17 cellular contexts compared by ENCODE assay signal in genomic region chrX:48046846-48047245, GRCh38. TPM values are rescaled to one million over a fixed set of nuclear protein-coding genes. Genes with fewer than 3 reads are reported as not detected.
DNase-seq lines count a peak whose midpoint lies in the region; ATAC-seq, FAIRE-seq and TF ChIP-seq lines count a peak whose summit lies in the region.
"Had no signal": no experiment of that assay in that cellular context is flagged by ENCODE, and none has a peak within 500 bp of the region (broad histone marks: within the 10 kb centered on the region; RNA-seq: fewer than 3 reads in every experiment).

No MANE protein-coding gene starts in this region.

- TF ChIP-seq CTCF in MCF 10A (IDR thresholded peaks at IDR 0.05; ENCODE audit: unreplicated experiment) (no peak), breast epithelium (IDR thresholded peaks at IDR 0.05) (no peak), bronchial epithelial cell (IDR thresholded peaks at IDR 0.05; ENCODE audit: insufficient read depth, low read length, severe bottlenecking) (no peak), lower lobe of right lung (IDR thresholded peaks at IDR 0.05) (no peak), uterus (IDR thresholded peaks at IDR 0.05) (no peak)

- no peaks in the 10 kb centered on the region for H3K4me1 ChIP-seq in breast epithelium
- H3K4me1 ChIP-seq in lower lobe of right lung: no peaks in the 10 kb centered on the region
- no peaks in the 10 kb centered on the region for H3K4me1 ChIP-seq in uterus

- no peak overlapping the region for H3K4me3 Mint-ChIP-seq in MCF 10A (ENCODE audit: unreplicated experiment)
- H3K4me3 Mint-ChIP-seq: CD4-positive, CD25-positive, alpha-beta regulatory T cell had no signal

- H3K4me1 Mint-ChIP-seq in MCF 10A (ENCODE audit: insufficient read depth, unreplicated experiment): peaks cover 21% of the 10 kb centered on the region
- H3K4me1 Mint-ChIP-seq: CD4-positive, CD25-positive, alpha-beta regulatory T cell had no signal

- POLR2A ChIA-PET in MCF 10A (lab: Yijun Ruan, JAX): no interaction called here

- no TSS peak for BruUV-seq in MCF 10A (replicated peaks; lab: Mats Ljungman, UMichigan)

- intact Hi-C loops in MCF 10A (cut with micrococcal nuclease): no loop called here
- intact Hi-C loops in breast epithelium (cut with DNase I; ENCODE audit: low total_unique reads): no loop called here
- intact Hi-C loops in lower lobe of right lung (cut with DNase I): no loop called here
- intact Hi-C loops in uterus (cut with DNase I; ENCODE audit: low total_unique reads): no loop called here

- H3K27ac Mint-ChIP-seq in MCF 10A (ENCODE audit: low read depth, unreplicated experiment): no peak overlapping the region
- H3K27ac Mint-ChIP-seq: CD4-positive, CD25-positive, alpha-beta regulatory T cell had no signal

- CTCF ChIA-PET in MCF 10A (lab: Yijun Ruan, JAX): no interaction called here

- peak overlapping the region in 1 of 2 donors; percentile 35 for H3K27ac ChIP-seq in breast epithelium
- peak overlapping the region; percentile 6 for H3K27ac ChIP-seq in lower lobe of right lung
- peak overlapping the region; percentile 58 to 66 for H3K27ac ChIP-seq in uterus
- H3K27ac ChIP-seq: 22Rv1; BLaER1 treated with 17β-estradiol and CSF1 and Interleukin-3, amounts not matched to agents 10 nM and 100 nM; HL-60 had no signal

- peaks cover 0 to 29% of the 10 kb centered on the region in 2 donors for H3K27me3 ChIP-seq in breast epithelium
- H3K27me3 ChIP-seq in bronchial epithelial cell (ENCODE audit: control insufficient read depth, insufficient read depth, low read length): no peaks in the 10 kb centered on the region
- no peaks in the 10 kb centered on the region for H3K27me3 ChIP-seq in lower lobe of right lung (ENCODE audit: low read depth)
- H3K27me3 ChIP-seq in uterus: no peaks in the 10 kb centered on the region

- no peaks in the 10 kb centered on the region for H3K27me3 Mint-ChIP-seq in MCF 10A (ENCODE audit: insufficient read depth, unreplicated experiment)
- H3K27me3 Mint-ChIP-seq: CD4-positive, CD25-positive, alpha-beta regulatory T cell had no signal

- no peak for ATAC-seq in lower lobe of right lung

- peaks cover 21% of the 10 kb centered on the region for H3K9me3 Mint-ChIP-seq in MCF 10A (ENCODE audit: unreplicated experiment)

- DNase-seq in MCF 10A (ENCODE audit: unreplicated experiment) (peak; percentile 12), breast epithelium (ENCODE audit: low spot score in 2 of 2) (no peak), bronchial epithelial cell (ENCODE audit: low read depth) (peak; percentile 35), lower lobe of right lung (no peak), uterus (no peak), NCI-H774 (lab: John Stamatoyannopoulos, UW) (no peak), frontal cortex (ENCODE audit: low spot score in 2 of 2) (no peak), HuH-7 (ENCODE audit: low spot score) (no peak)
- DNase-seq: ACHN; CD4-positive, CD25-positive, alpha-beta regulatory T cell; DMS53; HCEC 1CT had no signal

- H3K9me3 ChIP-seq in breast epithelium (no peaks in the 10 kb centered on the region), lower lobe of right lung (no peaks in the 10 kb centered on the region), uterus (no peaks in the 10 kb centered on the region)
- H3K9me3 ChIP-seq: BLaER1 treated with 17β-estradiol and CSF1 and Interleukin-3, amounts not matched to agents 10 nM and 100 nM had no signal

- H3K36me3 ChIP-seq in breast epithelium (no peaks in the 10 kb centered on the region), bronchial epithelial cell (ENCODE audit: control insufficient read depth, insufficient read depth, low read length) (no peaks in the 10 kb centered on the region), lower lobe of right lung (no peaks in the 10 kb centered on the region), uterus (no peaks in the 10 kb centered on the region)
- H3K36me3 ChIP-seq: BLaER1 treated with 17β-estradiol and CSF1 and Interleukin-3, amounts not matched to agents 10 nM and 100 nM had no signal

- TF ChIP-seq POLR2A in breast epithelium (IDR thresholded peaks at IDR 0.05): no peak
- no peak for TF ChIP-seq POLR2A in uterus (IDR thresholded peaks at IDR 0.05)

- H3K36me3 Mint-ChIP-seq in MCF 10A (ENCODE audit: insufficient read depth, unreplicated experiment): peaks cover 8% of the 10 kb centered on the region

- H3K4me3 ChIP-seq in breast epithelium (no peak overlapping the region), bronchial epithelial cell (ENCODE audit: low read depth, low read length) (no peak overlapping the region), lower lobe of right lung (no peak overlapping the region), uterus (no peak overlapping the region)
- H3K4me3 ChIP-seq: BLaER1 treated with 17β-estradiol and CSF1 and Interleukin-3, amounts not matched to agents 10 nM and 100 nM had no signal

- no peak for FAIRE-seq in bronchial epithelial cell (lab: Jason Lieb, UNC)
- no peak for FAIRE-seq in frontal cortex (lab: Jason Lieb, UNC)
- FAIRE-seq: GM18507 had no signal

RNA-seq across cellular contexts. Expression of gene ZNF630, which starts 24.6 kb away (rescaled TPM):
- total RNA-seq in MCF 10A (2022): 2.4 and 3.2 TPM in 2 replicates
- total RNA-seq in breast epithelium: 1 to 10 TPM; 2.2 to 8.0 (median 6.6) TPM
- total RNA-seq in bronchial epithelial cell: 1.8 and 2.0 TPM in 2 replicates
- total RNA-seq in lower lobe of right lung: 4.0 TPM
- 1 to 10 TPM; 1.5 to 5.9 (median 4.3) TPM for total RNA-seq in uterus
- 8.6 TPM for total RNA-seq in frontal cortex

RNA-seq across cellular contexts. Expression of gene SPACA5, which starts 40.1 kb away (rescaled TPM):
- total RNA-seq in MCF 10A (2022) (not detected in 2 replicates), breast epithelium (not detected), bronchial epithelial cell (not detected in 2 replicates), lower lobe of right lung (not detected), uterus (not detected), frontal cortex (not detected)
- total RNA-seq: CD4-positive, CD25-positive, alpha-beta regulatory T cell; H4 had no signal

RNA-seq across cellular contexts. Expression of gene ZNF182, which starts 43.1 kb away (rescaled TPM):
- total RNA-seq in MCF 10A (2022): 6.0 and 6.8 TPM in 2 replicates
- 1 to 10 TPM; 4.5 to 7.2 (median 6.9) TPM for total RNA-seq in breast epithelium
- 3.4 and 3.5 TPM in 2 replicates for total RNA-seq in bronchial epithelial cell
- 6.5 TPM for total RNA-seq in lower lobe of right lung
- 1 to 10 TPM; 3.2 to 8.4 (median 5.0) TPM for total RNA-seq in uterus
- 7.3 TPM for total RNA-seq in frontal cortex

Comparison
In these comparisons a context has a peak if more than half of its experiments do, and no peak if none do; other contexts are left out.
1. DNase-seq: peak in MCF 10A (single experiment) and bronchial epithelial cell (single experiment); none in breast epithelium (0 of 2), lower lobe of right lung (single experiment), uterus (0 of 2), NCI-H774 (single experiment), frontal cortex (0 of 2) and HuH-7 (single experiment).